ENCODE assay signal across 19 cellular contexts in genomic region chr20:41639630-41640029, GRCh38. TPM values are rescaled to one million over a fixed set of nuclear protein-coding genes. Genes with fewer than 3 reads are reported as not detected.
DNase-seq lines count a peak whose midpoint lies in the region; ATAC-seq and TF ChIP-seq lines count a peak whose summit lies in the region.
"Had no signal": no experiment of that assay in that cellular context is flagged by ENCODE, and none has a peak within 500 bp of the region (broad histone marks: within the 10 kb centered on the region; RNA-seq: fewer than 3 reads in every experiment).

No MANE protein-coding gene starts in this region.

- no TSS peak for BruUV-seq in A673 (replicated peaks; lab: Mats Ljungman, UMichigan)

- no peak overlapping the region for H3K4me3 ChIP-seq in A673 (ENCODE audit: low read depth, low read length, poor library complexity, severe bottlenecking)
- no peak overlapping the region for H3K4me3 ChIP-seq in HUES64 (ENCODE audit: low read length)
- H3K4me3 ChIP-seq in fibroblast of pulmonary artery (replicated peaks; ENCODE audit: low read depth, low read length) = no peak overlapping the region
- H3K4me3 ChIP-seq in neural progenitor cell = no peak overlapping the region
- H3K4me3 ChIP-seq: A549, BLaER1 had no signal

- no peak overlapping the region for H3K4me3 Mint-ChIP-seq in neural progenitor cell
- H3K4me3 Mint-ChIP-seq: B cell; CD4-positive, CD25-positive, alpha-beta regulatory T cell; CD8-positive, alpha-beta T cell had no signal

- no peaks in the 10 kb centered on the region for H3K27me3 ChIP-seq in A673 (replicated peaks; ENCODE audit: insufficient read depth, low read depth, low read length, poor library complexity)
- H3K27me3 ChIP-seq in HUES64 (ENCODE audit: insufficient read depth, low read length) = no peaks in the 10 kb centered on the region
- H3K27me3 ChIP-seq in neural progenitor cell = no peaks in the 10 kb centered on the region
- H3K27me3 ChIP-seq: BLaER1 had no signal

- POLR2A ChIA-PET in A673 (lab: Charles Lee; ENCODE audit: low non-redundant PET) = interaction anchor here (0.5 kb wide), 1 partner anchor 427 kb away, joined by 4 read pairs; no protein-coding TSS in a partner anchor

- DNase-seq in A673 (ENCODE audit: low spot score) (peak; percentile 81), fibroblast of pulmonary artery (ENCODE audit: low read depth) (peak; percentile 18), neural progenitor cell (ENCODE audit: low spot score) (peak; percentile 55), Ammon's horn (ENCODE audit: low spot score) (no peak)
- DNase-seq: 8988T; Caco-2; CD4-positive, CD25-positive, alpha-beta regulatory T cell; CD8-positive, alpha-beta T cell; DMS153; DND-41; H7; HCEC 1CT had no signal

- no peaks in the 10 kb centered on the region for H3K36me3 Mint-ChIP-seq in neural progenitor cell
- H3K36me3 Mint-ChIP-seq: CD4-positive, CD25-positive, alpha-beta regulatory T cell; CD8-positive, alpha-beta T cell had no signal

- peak overlapping the region; percentile 67 for H3K27ac ChIP-seq in A673 (ENCODE audit: low read depth, low read length, poor library complexity, severe bottlenecking)
- peak overlapping the region; percentile 34; the same call in 1 of the 2 replicates for H3K27ac ChIP-seq in HUES64 (ENCODE audit: low read depth, low read length)
- no peak overlapping the region for H3K27ac ChIP-seq in neural progenitor cell
- H3K27ac ChIP-seq: A549, BLaER1, C4-2B had no signal

- H3K9me3 ChIP-seq in A673 (ENCODE audit: low read depth, low read length, poor library complexity, severe bottlenecking) = no peaks in the 10 kb centered on the region
- no peaks in the 10 kb centered on the region for H3K9me3 ChIP-seq in HUES64 (ENCODE audit: insufficient read depth, low read depth, low read length)
- no peaks in the 10 kb centered on the region for H3K9me3 ChIP-seq in neural progenitor cell (ENCODE audit: low read depth)
- H3K9me3 ChIP-seq: A549, BLaER1, Caco-2 had no signal

- no peaks in the 10 kb centered on the region for H3K9me3 Mint-ChIP-seq in neural progenitor cell
- H3K9me3 Mint-ChIP-seq: CD8-positive, alpha-beta T cell had no signal

- no peaks in the 10 kb centered on the region for H4K20me1 ChIP-seq in neural progenitor cell (ENCODE audit: low read depth)
- H4K20me1 ChIP-seq: BLaER1 had no signal

- H3K4me1 ChIP-seq in A673 (ENCODE audit: insufficient read depth, low read length, poor library complexity, severe bottlenecking) = peaks cover 25% of the 10 kb centered on the region
- peaks cover 12% of the 10 kb centered on the region for H3K4me1 ChIP-seq in HUES64 (ENCODE audit: insufficient read depth, low read length)
- peaks cover 18% of the 10 kb centered on the region for H3K4me1 ChIP-seq in neural progenitor cell
- H3K4me1 ChIP-seq: BLaER1 had no signal

- H3K4me1 Mint-ChIP-seq in neural progenitor cell = peaks cover 19% of the 10 kb centered on the region
- H3K4me1 Mint-ChIP-seq: B cell had no signal

- H3K27me3 Mint-ChIP-seq in neural progenitor cell (ENCODE audit: insufficient read depth, low read depth) = no peaks in the 10 kb centered on the region

- no peak for TF ChIP-seq CTCF in A673 (conservative IDR thresholded peaks at IDR 0.05; ENCODE audit: low read depth, low read length)
- TF ChIP-seq CTCF in fibroblast of pulmonary artery (IDR thresholded peaks at IDR 0.05; ENCODE audit: low read length, missing control alignments) = no peak
- no peak for TF ChIP-seq CTCF in neural progenitor cell (IDR thresholded peaks at IDR 0.05)

- H3K79me2 ChIP-seq in neural progenitor cell (ENCODE audit: low read depth) = no peaks in the 10 kb centered on the region

- 39% methylated on average over 2 of the region's 2 CpGs for WGBS in HUES64

- H3K9ac ChIP-seq in HUES64 (ENCODE audit: low read depth, low read length) = no peak overlapping the region
- no peak overlapping the region for H3K9ac ChIP-seq in neural progenitor cell
- H3K9ac ChIP-seq: BLaER1 had no signal

- H3F3A ChIP-seq in neural progenitor cell (ENCODE audit: low read depth) = no peaks in the 10 kb centered on the region

- ATAC-seq in HG03097 (IDR thresholded peaks at IDR 0.05; ENCODE audit: low FRiP score, unreplicated experiment) (no peak), HG03521 (IDR thresholded peaks at IDR 0.05; ENCODE audit: unreplicated experiment) (no peak)
- ATAC-seq: A549; CD8-positive, alpha-beta T cell had no signal

- H3K36me3 ChIP-seq in A673 (ENCODE audit: insufficient read depth, low read length, poor library complexity, severe bottlenecking) (no peaks in the 10 kb centered on the region), HUES64 (ENCODE audit: insufficient read depth, low read length) (no peaks in the 10 kb centered on the region), neural progenitor cell (no peaks in the 10 kb centered on the region)
- H3K36me3 ChIP-seq: BLaER1 had no signal

- H2AFZ ChIP-seq in neural progenitor cell (replicated peaks) = no peak overlapping the region

- H3K4me2 ChIP-seq in neural progenitor cell = peak overlapping the region; percentile 33
- H3K4me2 ChIP-seq: A549, BLaER1 had no signal

- CTCF ChIA-PET in A673 (lab: Charles Lee) = no interaction called here

- H3K27ac Mint-ChIP-seq in neural progenitor cell = peak overlapping the region; percentile 76
- H3K27ac Mint-ChIP-seq: B cell; CD8-positive, alpha-beta T cell had no signal

- intact Hi-C loops in A673 (cut with micrococcal nuclease; ENCODE audit: unreplicated experiment) = no loop called here

RNA-seq across cellular contexts. Expression of gene CHD6, which starts 21.5 kb away (rescaled TPM):
- total RNA-seq in A673 (2021) (46.7 and 58.0 TPM in 2 replicates), neural progenitor cell (ENCODE audit: low replicate concordance) (76.1 TPM in 2 replicates)
- polyA plus RNA-seq in HUES64 (2013, experiment 1 of 2) = 15.4 TPM
- polyA plus RNA-seq in HUES64 (2013, experiment 2 of 2) = 17.2 TPM
